16 cellular contexts compared by ENCODE assay signal in the genomic region with DNA sequence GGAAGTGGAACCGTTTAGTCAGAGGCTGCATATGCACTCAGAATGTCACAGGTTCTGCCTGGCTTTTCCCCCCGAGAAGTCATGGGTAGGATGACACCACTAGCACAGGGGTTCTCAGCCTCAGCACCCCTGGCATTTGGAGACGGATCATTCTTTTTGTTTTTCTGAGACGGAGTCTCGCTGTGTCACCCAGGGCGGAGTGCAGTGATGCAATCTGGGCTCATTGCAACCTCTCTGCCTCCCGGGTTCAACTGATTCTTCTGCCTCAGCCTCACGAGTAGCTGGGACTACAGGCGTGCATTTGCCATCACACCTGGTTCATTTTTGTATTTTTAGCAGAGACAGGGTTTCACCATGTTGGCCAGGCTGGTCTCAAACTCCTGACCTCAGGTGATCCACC.
"Had no signal": no experiment of that assay in that cellular context is flagged by ENCODE, and none has a peak within 500 bp of the region (broad histone marks: within the 10 kb centered on the region; RNA-seq: fewer than 3 reads in every experiment).

No MANE protein-coding gene starts in this region.

- DNase-seq: effector memory CD8-positive, alpha-beta T cell; foreskin keratinocyte; heart left ventricle; hippocampal formation; kidney glomerular epithelial cell; naive thymus-derived CD4-positive, alpha-beta T cell; nephron progenitor cell; stimulated activated CD4-positive, alpha-beta T cell treated with anti-CD3 and anti-CD28 coated beads, Interleukin-2, amount 100 ng/mL, for 48 hours; stimulated activated CD8-positive, alpha-beta memory T cell treated with anti-CD3 and anti-CD28 coated beads, Interleukin-4, amount 100 ng/mL, for 48 hours had no signal

- H3K4me1 ChIP-seq: foreskin keratinocyte had no signal

- H3K27me3 Mint-ChIP-seq: effector memory CD8-positive, alpha-beta T cell; naive thymus-derived CD4-positive, alpha-beta T cell; stimulated activated naive CD8-positive, alpha-beta T cell treated with anti-CD3 and anti-CD28 coated beads, Interleukin-15, Interleukin-2, amounts not matched to agents 100 ng/mL and 50 ng/mL, for 24 hours had no signal

- H3K9me3 ChIP-seq: heart left ventricle, neutrophil, right atrium auricular region had no signal

- H3K4me3 ChIP-seq: heart left ventricle, right atrium auricular region, smooth muscle cell, tibial nerve had no signal

- ATAC-seq: effector memory CD8-positive, alpha-beta T cell; foreskin keratinocyte; heart left ventricle; naive thymus-derived CD4-positive, alpha-beta T cell; stimulated activated effector memory CD8-positive, alpha-beta T cell treated with anti-CD3 and anti-CD28 coated beads, Interleukin-12 subunit alpha, Interleukin-12 subunit beta, amount 100 ng/mL, for 72 hours had no signal

- H3K36me3 ChIP-seq: neutrophil had no signal

- H3K27me3 ChIP-seq: foreskin keratinocyte, heart left ventricle, neutrophil, right atrium auricular region, tibial nerve had no signal

- H3K27ac ChIP-seq: epithelial cell of prostate, foreskin keratinocyte, neutrophil, tibial nerve had no signal

- H3K36me3 Mint-ChIP-seq: naive thymus-derived CD4-positive, alpha-beta T cell; stimulated activated effector memory CD8-positive, alpha-beta T cell treated with anti-CD3 and anti-CD28 coated beads, Interleukin-12 subunit alpha, Interleukin-12 subunit beta, amount 100 ng/mL, for 72 hours had no signal

- H3K4me2 ChIP-seq: smooth muscle cell had no signal

- H3K4me3 Mint-ChIP-seq: effector memory CD8-positive, alpha-beta T cell; naive thymus-derived CD4-positive, alpha-beta T cell; nephron progenitor cell; stimulated activated effector memory CD8-positive, alpha-beta T cell treated with anti-CD3 and anti-CD28 coated beads, Interleukin-12 subunit alpha, Interleukin-12 subunit beta, amount 100 ng/mL, for 72 hours; stimulated activated naive CD8-positive, alpha-beta T cell treated with anti-CD3 and anti-CD28 coated beads, Interleukin-15, Interleukin-2, amounts not matched to agents 100 ng/mL and 50 ng/mL, for 24 hours had no signal

- H3K27ac Mint-ChIP-seq: stimulated activated effector memory CD8-positive, alpha-beta T cell treated with anti-CD3 and anti-CD28 coated beads, Interleukin-12 subunit alpha, Interleukin-12 subunit beta, amount 100 ng/mL, for 72 hours; stimulated activated naive CD8-positive, alpha-beta T cell treated with anti-CD3 and anti-CD28 coated beads, Interleukin-15, Interleukin-2, amounts not matched to agents 100 ng/mL and 50 ng/mL, for 24 hours had no signal

- H3K9me3 Mint-ChIP-seq: effector memory CD8-positive, alpha-beta T cell; naive thymus-derived CD4-positive, alpha-beta T cell; nephron progenitor cell; stimulated activated effector memory CD8-positive, alpha-beta T cell treated with anti-CD3 and anti-CD28 coated beads, Interleukin-12 subunit alpha, Interleukin-12 subunit beta, amount 100 ng/mL, for 72 hours; stimulated activated naive CD8-positive, alpha-beta T cell treated with anti-CD3 and anti-CD28 coated beads, Interleukin-15, Interleukin-2, amounts not matched to agents 100 ng/mL and 50 ng/mL, for 24 hours had no signal
